24 cellular contexts compared by ENCODE assay signal in genomic region chr3:110656394-110656793, GRCh38.
"Had no signal": no experiment of that assay in that cellular context is flagged by ENCODE, and none has a peak within 500 bp of the region (broad histone marks: within the 10 kb centered on the region; RNA-seq: fewer than 3 reads in every experiment).

No MANE protein-coding gene starts in this region.

- H3K27ac ChIP-seq: cardiac muscle cell, dorsolateral prefrontal cortex, esophagus squamous epithelium, heart right ventricle, upper lobe of right lung, WERI-Rb-1 had no signal

- H3K27ac Mint-ChIP-seq: activated CD8-positive, alpha-beta T cell treated with anti-CD3 and anti-CD28 coated beads, Interleukin-2, amount 10 ng/mL, durations not matched to agents 7 days and 5 days; immature natural killer cell; memory B cell; T-cell had no signal

- H3K4me3 ChIP-seq: body of pancreas, cardiac muscle cell, dorsolateral prefrontal cortex, esophagus squamous epithelium, heart right ventricle, smooth muscle cell, upper lobe of right lung had no signal

- H3K4me1 Mint-ChIP-seq: activated naive CD4-positive, alpha-beta T cell treated with anti-CD3 and anti-CD28 coated beads, Interleukin-2, amount 50 U/mL, for 24 hours; immature natural killer cell; memory B cell; T-cell had no signal

- H3K9me3 Mint-ChIP-seq: activated naive CD4-positive, alpha-beta T cell treated with anti-CD3 and anti-CD28 coated beads, Interleukin-2, amount 50 U/mL, for 24 hours; memory B cell; T-cell had no signal

- H3K36me3 Mint-ChIP-seq: activated naive CD4-positive, alpha-beta T cell treated with anti-CD3 and anti-CD28 coated beads, Interleukin-2, amount 50 U/mL, for 24 hours; immature natural killer cell; memory B cell; T-cell had no signal

- H3K9me3 ChIP-seq: body of pancreas, upper lobe of right lung had no signal

- DNase-seq: activated CD4-positive, alpha-beta T cell treated with anti-CD3 and anti-CD28 coated beads, Interleukin-2, amount 50 U/mL, for 1 hour; activated CD4-positive, CD25-positive, alpha-beta regulatory T cell treated with anti-CD3 and anti-CD28 coated beads, Interleukin-2, amount 50 U/mL, for 72 hours; activated CD8-positive, alpha-beta T cell treated with anti-CD3 and anti-CD28 coated beads, Interleukin-2, amount 10 ng/mL, durations not matched to agents 7 days and 5 days; activated gamma-delta T cell treated with Interleukin-2 at 50 U/mL for 16 hours; anterior cingulate cortex; body of pancreas; dorsolateral prefrontal cortex; esophagus squamous epithelium; foreskin fibroblast; heart right ventricle; immature natural killer cell; kidney glomerular epithelial cell; left ventricle myocardium superior; nucleus accumbens; stimulated activated CD4-positive, alpha-beta T cell treated with anti-CD3 and anti-CD28 coated beads, Interleukin-2, amount 100 ng/mL, for 48 hours; stimulated activated naive CD4-positive, alpha-beta T cell treated with Interleukin-2 at 50 U/mL for 16 hours; T-cell; upper lobe of right lung; WERI-Rb-1 had no signal

- H3K4me1 ChIP-seq: esophagus squamous epithelium, heart right ventricle, upper lobe of right lung had no signal

- ATAC-seq: activated CD8-positive, alpha-beta T cell treated with anti-CD3 and anti-CD28 coated beads, Interleukin-2, amount 10 ng/mL, durations not matched to agents 7 days and 5 days; body of pancreas; heart right ventricle; left ventricle myocardium superior; sciatic nerve; T-cell; upper lobe of right lung had no signal

- H3K36me3 ChIP-seq: cardiac muscle cell, esophagus squamous epithelium, heart right ventricle, upper lobe of right lung, WERI-Rb-1 had no signal

- H3K27me3 ChIP-seq: body of pancreas, cardiac muscle cell, dorsolateral prefrontal cortex, esophagus squamous epithelium, heart right ventricle, upper lobe of right lung had no signal

- H3K4me3 Mint-ChIP-seq: activated CD8-positive, alpha-beta T cell treated with anti-CD3 and anti-CD28 coated beads, Interleukin-2, amount 10 ng/mL, durations not matched to agents 7 days and 5 days; activated naive CD4-positive, alpha-beta T cell treated with anti-CD3 and anti-CD28 coated beads, Interleukin-2, amount 50 U/mL, for 24 hours; immature natural killer cell; memory B cell; T-cell had no signal

- H3K27me3 Mint-ChIP-seq: activated naive CD4-positive, alpha-beta T cell treated with anti-CD3 and anti-CD28 coated beads, Interleukin-2, amount 50 U/mL, for 24 hours; memory B cell had no signal
